ENCODE assay signal across 1 cellular context in genomic region chr7:100585511-100586265, GRCh38.
TF ChIP-seq lines count a peak whose summit lies in the region.

LRCH4 (minus strand) TSS chr7:100586129; CDS start chr7:100586100, 29 bp downstream.

TF ChIP-seq in H1, 55 proteins besides CTCF, POLR2A, EP300 and RAD21 (continued from another document):
- TF ChIP-seq E2F6 (IDR thresholded peaks at IDR 0.05) = no peak
